ENCODE assay signal across 21 cellular contexts in the genomic region with DNA sequence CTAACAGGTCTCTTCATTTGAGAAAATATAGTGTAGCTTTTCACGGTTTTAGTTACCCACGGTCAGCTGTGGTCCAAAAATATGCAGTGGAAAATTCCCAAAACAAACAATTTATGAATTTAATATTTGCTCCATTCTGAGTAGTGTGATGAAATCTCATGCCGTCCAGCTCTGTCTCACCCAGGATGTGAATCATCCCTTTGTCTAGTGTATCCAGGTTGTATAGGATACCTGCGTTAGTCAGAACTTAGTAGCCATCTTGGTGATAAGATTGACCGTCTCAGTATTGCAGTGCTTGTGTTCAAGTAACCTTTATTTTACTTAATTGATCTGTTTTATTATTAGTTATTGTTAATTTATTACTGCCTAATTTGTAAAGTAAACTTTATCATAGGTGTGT. TPM values are rescaled to one million over a fixed set of nuclear protein-coding genes. Genes with fewer than 3 reads are reported as not detected.
DNase-seq lines count a peak whose midpoint lies in the region; ATAC-seq and TF ChIP-seq lines count a peak whose summit lies in the region.
"Had no signal": no experiment of that assay in that cellular context is flagged by ENCODE, and none has a peak within 500 bp of the region (broad histone marks: within the 10 kb centered on the region; RNA-seq: fewer than 3 reads in every experiment).

No MANE protein-coding gene starts in this region.

- no peak overlapping the region for H3K4me3 ChIP-seq in AG10803 (ENCODE audit: low read length)
- H3K4me3 ChIP-seq in fibroblast of the aortic adventitia (ENCODE audit: low read depth, low read length), result no peak overlapping the region
- no peak overlapping the region for H3K4me3 ChIP-seq in coronary artery
- H3K4me3 ChIP-seq: ascending aorta, HAP-1, transverse colon had no signal

- no peak overlapping the region for H3K27ac ChIP-seq in substantia nigra (ENCODE audit: low read depth, low read length, poor library complexity, severe bottlenecking)
- H3K27ac ChIP-seq in coronary artery, result no peak overlapping the region
- H3K27ac ChIP-seq: ascending aorta, transverse colon had no signal

- no peak for TF ChIP-seq CTCF in AG10803 (conservative IDR thresholded peaks at IDR 0.05; ENCODE audit: low read length)
- no peak for TF ChIP-seq CTCF in fibroblast of the aortic adventitia (IDR thresholded peaks at IDR 0.05; ENCODE audit: insufficient read depth, low read length)
- TF ChIP-seq CTCF in coronary artery (IDR thresholded peaks at IDR 0.05), result no peak

- no peak for ATAC-seq in GM21390 (IDR thresholded peaks at IDR 0.05; ENCODE audit: unreplicated experiment)
- ATAC-seq: right cardiac atrium; stimulated activated naive B cell treated with anti-CD40 and anti-IgM and Interleukin-4, amounts not matched to agents 10 μg/mL and 1 μg/mL and 100 μg/mL, for 72 hours; T-cell had no signal

- DNase-seq in AG10803 (ENCODE audit: low read depth) (peak; percentile 12), HT1080 (ENCODE audit: low read depth) (peak; percentile 8), SW 1271 (lab: John Stamatoyannopoulos, UW) (peak; percentile 59 to 80), fibroblast of the aortic adventitia (ENCODE audit: low read depth) (peak; percentile 42), substantia nigra (lab: John Stamatoyannopoulos, UW) (no peak), coronary artery (ENCODE audit: low spot score) (no peak), NCI-H524 treated with DMSO at 0.1 percent for 48 hours (lab: John Stamatoyannopoulos, UW) (no peak)
- DNase-seq: activated naive CD4-positive, alpha-beta T cell treated with anti-CD3 and anti-CD28 coated beads for 36 hours; activated T-cell treated with anti-CD3 and anti-CD28 coated beads for 4 hours; CD4-positive, CD25-positive, alpha-beta regulatory T cell; cortex of kidney; DMS153; NCI-H1417 treated with DMSO at 0.1 percent for 48 hours; NCI-H2171 treated with DMSO at 0.1 percent for 48 hours; right cardiac atrium; stimulated activated naive B cell treated with anti-CD40 and anti-IgM and Interleukin-4, amounts not matched to agents 10 μg/mL and 1 μg/mL and 100 μg/mL, for 72 hours; T-cell; transverse colon had no signal

RNA-seq across cellular contexts. Expression of gene NDUFS4, which starts 41.1 kb away (rescaled TPM):
- total RNA-seq in HT1080 (2014; rRNA removed; shearing (Covaris generic)), result 106 and 122 TPM in 2 replicates
- 94.3 and 98.3 TPM in 2 replicates for polyA plus RNA-seq in HT1080 (2015; cell fraction: cytosol; rRNA removed)
- 60.1 and 64.1 TPM in 2 replicates for polyA plus RNA-seq in HT1080 (2015; cell fraction: nucleus; rRNA removed)
- 118 and 200 TPM in 2 replicates for total RNA-seq in fibroblast of the aortic adventitia (ENCODE audit: low replicate concordance)

Comparison
In these comparisons a context has a peak if more than half of its experiments do, and no peak if none do; other contexts are left out.
1. DNase-seq: peak in AG10803 (single experiment), HT1080 (single experiment), SW 1271 (2 of 2) and fibroblast of the aortic adventitia (single experiment); none in substantia nigra (0 of 49), coronary artery (single experiment) and NCI-H524 treated with DMSO at 0.1 percent for 48 hours (single experiment).